In the genomic region with DNA sequence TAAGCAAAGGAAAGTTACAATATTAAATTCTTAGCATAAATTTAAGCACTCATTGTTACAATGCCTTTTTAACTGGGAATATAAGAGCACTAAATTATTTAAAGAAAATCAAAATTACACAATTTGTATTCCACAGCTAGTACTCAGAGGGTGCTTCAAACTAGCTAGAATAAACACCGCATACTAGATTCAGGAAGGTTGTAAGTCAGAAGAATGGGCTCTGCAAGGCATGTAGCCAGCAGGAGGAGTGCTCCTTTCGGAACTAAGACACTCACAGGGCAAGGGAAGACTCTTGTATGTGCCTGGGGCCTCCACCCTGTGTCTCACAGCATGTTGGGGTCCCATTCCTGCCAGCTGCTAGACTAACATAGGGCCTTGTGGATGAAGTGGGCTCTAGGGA, we compare ENCODE assay signal across 7 cellular contexts.
"Had no signal": no experiment of that assay in that cellular context is flagged by ENCODE, and none has a peak within 500 bp of the region (broad histone marks: within the 10 kb centered on the region; RNA-seq: fewer than 3 reads in every experiment).

No MANE protein-coding gene starts in this region.

- DNase-seq: GM23248, GOT3, H9, HCEC 1CT had no signal

- H3K4me3 Mint-ChIP-seq: H9 had no signal

- H3K4me1 Mint-ChIP-seq: H9 had no signal

- H3K27ac Mint-ChIP-seq: H9 had no signal

- H3K9me3 Mint-ChIP-seq: H9 had no signal

- H2AFZ ChIP-seq: GM23248 had no signal

- H3K4me3 ChIP-seq: GM23248, K562 had no signal

- ATAC-seq: HepG2, K562 had no signal

- H3K27ac ChIP-seq: GM23248, HL-60 had no signal

- H3K9ac ChIP-seq: GM23248 had no signal
